11 cellular contexts compared by ENCODE assay signal in genomic region chr17:72516772-72517399, GRCh38.
DNase-seq lines count a peak whose midpoint lies in the region; ATAC-seq and TF ChIP-seq lines count a peak whose summit lies in the region.
"Had no signal": no experiment of that assay in that cellular context is flagged by ENCODE, and none has a peak within 500 bp of the region (broad histone marks: within the 10 kb centered on the region; RNA-seq: fewer than 3 reads in every experiment).

No MANE protein-coding gene starts in this region.

- H3K27ac ChIP-seq in Karpas-422 (ENCODE audit: low read length) (peak overlapping the region; percentile 7; the same call in 1 of the 2 replicates), caudate nucleus (ENCODE audit: low read depth, low read length) (peak overlapping the region; percentile 69), esophagus muscularis mucosa (replicated peaks in 1 of 4) (no peak overlapping the region)
- H3K27ac ChIP-seq: gastroesophageal sphincter had no signal

- peak overlapping the region; percentile 56 for H3K4me2 ChIP-seq in Karpas-422 (ENCODE audit: low read depth, low read length, poor library complexity, severe bottlenecking)

- no peak overlapping the region for H2AFZ ChIP-seq in Karpas-422 (ENCODE audit: low read length)

- WGBS in esophagus muscularis mucosa: 70% methylated on average over 15 of the region's 15 CpGs

- no peaks in the 10 kb centered on the region for H3K27me3 ChIP-seq in BE2C
- H3K27me3 ChIP-seq in Karpas-422 (ENCODE audit: low read length): no peaks in the 10 kb centered on the region
- H3K27me3 ChIP-seq in esophagus muscularis mucosa: peaks cover 0 to 22% (median 0%) of the 10 kb centered on the region in 4 donors

- H3K9me3 ChIP-seq in BE2C: no peaks in the 10 kb centered on the region
- no peaks in the 10 kb centered on the region for H3K9me3 ChIP-seq in Karpas-422 (ENCODE audit: low read length)
- no peaks in the 10 kb centered on the region for H3K9me3 ChIP-seq in esophagus muscularis mucosa
- H3K9me3 ChIP-seq: gastroesophageal sphincter had no signal

- intact Hi-C loops in esophagus muscularis mucosa (cut with DNase I): no loop called here

- no peak for ATAC-seq in HG03520 (IDR thresholded peaks at IDR 0.05; ENCODE audit: unreplicated experiment)
- ATAC-seq: gastroesophageal sphincter; natural killer cell treated with Interleukin-12 subunit alpha and Interleukin-12 subunit beta and Interleukin-15 and Interleukin-18, amount 100 ng/mL, for 72 hours had no signal

- no peak for TF ChIP-seq POLR2A in esophagus muscularis mucosa (IDR thresholded peaks at IDR 0.05; ENCODE audit: low read depth)

- H4K20me1 ChIP-seq in Karpas-422 (ENCODE audit: insufficient read depth, low read depth, low read length): no peaks in the 10 kb centered on the region

- TF ChIP-seq CTCF in BE2C (IDR thresholded peaks at IDR 0.05; ENCODE audit: low read depth, low read length) (peak; percentile 55), esophagus muscularis mucosa (IDR thresholded peaks at IDR 0.05) (no peak)

- H3K4me1 ChIP-seq in BE2C (peaks cover 57% of the 10 kb centered on the region), Karpas-422 (ENCODE audit: low read length) (peaks cover 81% of the 10 kb centered on the region), esophagus muscularis mucosa (peaks cover 0 to 14% (median 11%) of the 10 kb centered on the region in 4 donors)

- peak overlapping the region; percentile 39 for H3K9ac ChIP-seq in Karpas-422 (ENCODE audit: low read length)

- H3K9me2 ChIP-seq in Karpas-422 (replicated peaks; ENCODE audit: insufficient read depth, low read length): no peaks in the 10 kb centered on the region

- H3K79me2 ChIP-seq in Karpas-422 (ENCODE audit: low read length): no peaks in the 10 kb centered on the region

- no peak for TF ChIP-seq EP300 in esophagus muscularis mucosa (IDR thresholded peaks at IDR 0.05)

- H3K36me3 ChIP-seq in BE2C (no peaks in the 10 kb centered on the region), Karpas-422 (ENCODE audit: insufficient read depth, low read length) (no peaks in the 10 kb centered on the region), esophagus muscularis mucosa (no peaks in the 10 kb centered on the region)
- H3K36me3 ChIP-seq: gastroesophageal sphincter had no signal

- H3K4me3 ChIP-seq in BE2C (ENCODE audit: low read depth, low read length) (peak overlapping the region; percentile 42), Karpas-422 (ENCODE audit: low read length) (peak overlapping the region; percentile 12; the same call in 1 of the 2 replicates), esophagus muscularis mucosa (no peak overlapping the region)
- H3K4me3 ChIP-seq: gastroesophageal sphincter had no signal

- DNase-seq in BE2C: peak; percentile 76
- peak; percentile 60 for DNase-seq in Karpas-422
- DNase-seq in caudate nucleus (lab: John Stamatoyannopoulos, UW): peak in 16 of 61 donors; percentile 9 to 51 (median 20)
- DNase-seq in midbrain (lab: John Stamatoyannopoulos, UW): peak; percentile 24
- DNase-seq in T1000 (lab: John Stamatoyannopoulos, UW): no peak
- DNase-seq in stimulated activated CD4-positive, alpha-beta T cell treated with anti-CD3 and anti-CD28 coated beads, Interleukin-4, amount 100 ng/mL, for 4 hours: no peak
- DNase-seq in esophagus muscularis mucosa (ENCODE audit: extremely low spot score): no peak
- DNase-seq: NCI-H187 treated with DMSO at 0.1 percent for 48 hours had no signal

Comparison
In these comparisons a context has a peak if more than half of its experiments do, and no peak if none do; other contexts are left out.
1. DNase-seq: peak in BE2C (single experiment), Karpas-422 (single experiment) and midbrain (single experiment); none in T1000 (single experiment), stimulated activated CD4-positive, alpha-beta T cell treated with anti-CD3 and anti-CD28 coated beads, Interleukin-4, amount 100 ng/mL, for 4 hours (0 of 2) and esophagus muscularis mucosa (single experiment).
2. H3K4me3 ChIP-seq: peak in BE2C (single experiment) and Karpas-422 (single experiment); none in esophagus muscularis mucosa (0 of 4).
3. H3K27ac ChIP-seq: peak in Karpas-422 (single experiment) and caudate nucleus (single experiment); none in esophagus muscularis mucosa (0 of 4).